Comparison of ENCODE assay signal across 8 cellular contexts in genomic region chr7:44921607-44922350, GRCh38. TPM values are rescaled to one million over a fixed set of nuclear protein-coding genes. Genes with fewer than 3 reads are reported as not detected.
DNase-seq lines count a peak whose midpoint lies in the region; ATAC-seq, FAIRE-seq and TF ChIP-seq lines count a peak whose summit lies in the region.

No MANE protein-coding gene starts in this region.

- peaks cover 5% of the 10 kb centered on the region for H3K27me3 Mint-ChIP-seq in activated CD4-positive, alpha-beta T cell treated with anti-CD3 and anti-CD28 coated beads, Interleukin-2, amount 10 ng/mL, durations not matched to agents 7 days and 5 days

- H2AFZ ChIP-seq in HepG2 (ENCODE audit: low read length): no peak overlapping the region

- TF ChIP-seq RAD21 in HepG2 (CRISPR knock-in tag; IDR thresholded peaks at IDR 0.05): peak; percentile 83

- no peak overlapping the region for H3K27ac ChIP-seq in 22Rv1
- H3K27ac ChIP-seq in HepG2 (ENCODE audit: extremely low read length, insufficient read depth, low read length): no peak overlapping the region

- H3K4me1 Mint-ChIP-seq in activated CD4-positive, alpha-beta T cell treated with anti-CD3 and anti-CD28 coated beads, Interleukin-2, amount 10 ng/mL, durations not matched to agents 7 days and 5 days: peaks cover 18% of the 10 kb centered on the region

- WGBS in HepG2 (ENCODE audit: low lambda C conversion rate): 52% methylated on average over 8 of the region's 14 CpGs

- intact Hi-C loops in HepG2 (cut with micrococcal nuclease; ENCODE audit: unreplicated experiment): loop anchor here (1.0 kb wide), 3 partner anchors 64 to 333 kb away; no protein-coding TSS in a partner anchor

- H3K4me3 ChIP-seq in choroid plexus epithelial cell (ENCODE audit: low read depth, low read length) (no peak overlapping the region), HepG2 (replicated peaks in 1 of 3; ENCODE audit: insufficient read depth in 1 of 3, low read depth in 2 of 3, low read length in 3 of 3) (no peak overlapping the region)

- no TSS peak for BruUV-seq in HepG2 (replicated peaks; lab: Mats Ljungman, UMichigan)

- POLR2A ChIA-PET in activated CD4-positive, alpha-beta T cell treated with anti-CD3 and anti-CD28 coated beads, Interleukin-2, amount 10 ng/mL, durations not matched to agents 7 days and 5 days (lab: Charles Lee): no interaction called here
- POLR2A ChIA-PET in HepG2 (lab: Yijun Ruan, JAX): interaction anchor here (1.0 kb wide), 1 partner anchor 340 kb away, joined by 4 read pairs; the partner anchor contains the start of gene TMED4

- TF ChIP-seq CTCF in 22Rv1 (IDR thresholded peaks at IDR 0.05) (peak; percentile 97), choroid plexus epithelial cell (conservative IDR thresholded peaks at IDR 0.05; ENCODE audit: low read depth, low read length) (peak; percentile 88), HepG2 (CRISPR knock-in tag; IDR thresholded peaks at IDR 0.05) (peak; percentile 91)

- no peaks in the 10 kb centered on the region for H4K20me1 ChIP-seq in HepG2 (ENCODE audit: insufficient read depth, low read length)

- no peaks in the 10 kb centered on the region for H3K9me3 Mint-ChIP-seq in activated CD4-positive, alpha-beta T cell treated with anti-CD3 and anti-CD28 coated beads, Interleukin-2, amount 10 ng/mL, durations not matched to agents 7 days and 5 days

- peak overlapping the region; percentile 26 for H3K27ac Mint-ChIP-seq in activated CD4-positive, alpha-beta T cell treated with anti-CD3 and anti-CD28 coated beads, Interleukin-2, amount 10 ng/mL, durations not matched to agents 7 days and 5 days

- H3K4me1 ChIP-seq in HepG2 (ENCODE audit: insufficient read depth, low read length): no peaks in the 10 kb centered on the region

- in situ Hi-C loops in HepG2 (cut with HindIII; ENCODE audit: extremely low pct_ligation_motif_present, low pct_unique_long_range_greater_than_20kb): no loop called here

- no peak for TF ChIP-seq POLR2A in HepG2 (IDR thresholded peaks at IDR 0.05; ENCODE audit: insufficient read depth in 1 of 2, low read depth in 2 of 2, low read length in 2 of 2)

- H3K36me3 Mint-ChIP-seq in activated CD4-positive, alpha-beta T cell treated with anti-CD3 and anti-CD28 coated beads, Interleukin-2, amount 10 ng/mL, durations not matched to agents 7 days and 5 days (ENCODE audit: low read depth): no peaks in the 10 kb centered on the region

- H3K27me3 ChIP-seq in HepG2 (ENCODE audit: control insufficient read depth in 1 of 2, insufficient read depth in 2 of 2, low read length in 2 of 2): peaks cover 0 to 3% of the 10 kb centered on the region in 2 experiments; a peak in 1 of 5 replicates

- H3K4me2 ChIP-seq in HepG2 (ENCODE audit: low read depth, low read length): peak overlapping the region; percentile 6; the same call in 1 of the 2 replicates

- H3K79me2 ChIP-seq in HepG2 (ENCODE audit: insufficient read depth, low read length): no peaks in the 10 kb centered on the region

- no peaks in the 10 kb centered on the region for H3K9me3 ChIP-seq in HepG2 (ENCODE audit: low read length)

- H3K4me3 Mint-ChIP-seq in activated CD4-positive, alpha-beta T cell treated with anti-CD3 and anti-CD28 coated beads, Interleukin-2, amount 10 ng/mL, durations not matched to agents 7 days and 5 days: no peak overlapping the region

- FAIRE-seq in GM18507 (lab: Jason Lieb, UNC): peak; percentile 79
- FAIRE-seq in HepG2 (lab: Jason Lieb, UNC): peak; percentile 81

- peak; percentile 61 for DNase-seq in GM18507 (ENCODE audit: extremely low spot score, insufficient read length, low read depth)
- peak; percentile 3 for DNase-seq in NCI-H524 treated with DMSO at 0.1 percent for 48 hours (lab: John Stamatoyannopoulos, UW)
- peak; percentile 96 for DNase-seq in activated CD4-positive, alpha-beta T cell treated with anti-CD3 and anti-CD28 coated beads, Interleukin-2, amount 10 ng/mL, durations not matched to agents 7 days and 5 days
- DNase-seq in choroid plexus epithelial cell (ENCODE audit: low read depth): peak; percentile 83
- peak; percentile 59 for DNase-seq in HepG2 (ENCODE audit: low spot score)
- peak; percentile 96 to 100 for DNase-seq in stimulated activated CD4-positive, alpha-beta T cell treated with anti-CD3 and anti-CD28 coated beads, Interleukin-4, amount 100 ng/mL, for 48 hours (ENCODE audit: low read depth in 2 of 2)

- no peak overlapping the region for H3K9ac ChIP-seq in HepG2 (ENCODE audit: insufficient read depth, low read depth, low read length)

- TF ChIP-seq EP300 in HepG2 (IDR thresholded peaks at IDR 0.05; ENCODE audit: low read depth in 2 of 2, low read length in 2 of 2): no peak
- TF ChIP-seq EP300 in HepG2 (CRISPR knock-in tag; IDR thresholded peaks at IDR 0.05; ENCODE audit: borderline replicate concordance): no peak

- H3K36me3 ChIP-seq in HepG2 (replicated peaks in 1 of 2; ENCODE audit: control insufficient read depth in 1 of 2, insufficient read depth in 2 of 2, low read length in 2 of 2): no peaks in the 10 kb centered on the region

- ATAC-seq in HG03196 (IDR thresholded peaks at IDR 0.05; ENCODE audit: unreplicated experiment) (peak; percentile 58), HepG2 (peak; percentile 99)

- CTCF ChIA-PET in activated CD4-positive, alpha-beta T cell treated with anti-CD3 and anti-CD28 coated beads, Interleukin-2, amount 10 ng/mL, durations not matched to agents 7 days and 5 days (lab: Charles Lee): interaction anchor here (0.5 to 1.6 kb wide), 8 partner anchors 13 to 233 kb away, joined by 3 to 4 read pairs (median 4); partner anchors contain the start of gene PURB
- CTCF ChIA-PET in HepG2 (lab: Yijun Ruan, JAX; ENCODE audit: low intra/inter-chr PET ratio, low total read pairs): interaction anchor here (1.1 to 1.8 kb wide), 4 partner anchors 64 to 333 kb away, joined by 3 to 13 read pairs (median 8); no protein-coding TSS in a partner anchor

TF ChIP-seq in HepG2, 621 proteins besides CTCF, POLR2A, EP300 and RAD21 (continues in another document):
- TF ChIP-seq FOSL2 (CRISPR knock-in tag; IDR thresholded peaks at IDR 0.05) (0 out of 2 replicates have a peak, but pooled peaks have one; percentile 16), ZFYVE20 (CRISPR knock-in tag; IDR thresholded peaks at IDR 0.05; ENCODE audit: borderline replicate concordance, low read depth) (no peak), STAG1 (CRISPR knock-in tag; IDR thresholded peaks at IDR 0.05) (peak; percentile 93), KDM2A (CRISPR knock-in tag; IDR thresholded peaks at IDR 0.05; ENCODE audit: borderline replicate concordance, low read depth) (peak; percentile 44; the same call in 1 of the 2 replicates)

RNA-seq across cellular contexts. Expression of gene PURB, which starts 36.4 kb away (rescaled TPM):
- total RNA-seq in activated CD4-positive, alpha-beta T cell treated with anti-CD3 and anti-CD28 coated beads, Interleukin-2, amount 10 ng/mL, durations not matched to agents 7 days and 5 days: 10 to 100 TPM; 22.9 to 24.1 TPM
- total RNA-seq in HepG2 (2016; rRNA removed; fragmentation: Illumina TruSeq; extraction: Trizol): 4.3 and 10.1 TPM in 2 replicates
- total RNA-seq in HepG2 (2016; cell fraction: cytosol; rRNA removed; fragmentation: Illumina TruSeq; extraction: Trizol; ENCODE audit: low read depth): 0.61 and 0.71 TPM in 2 replicates
- total RNA-seq in HepG2 (2016; cell fraction: insoluble cytoplasmic fraction; rRNA removed; fragmentation: Illumina TruSeq; extraction: Trizol): 4.3 and 10.1 TPM in 2 replicates
- total RNA-seq in HepG2 (2016; cell fraction: membrane; rRNA removed; fragmentation: Illumina TruSeq; extraction: Trizol): 4.2 and 4.9 TPM in 2 replicates
- 9.4 and 9.7 TPM in 2 replicates for total RNA-seq in HepG2 (2016; cell fraction: nucleus; rRNA removed; fragmentation: Illumina TruSeq; extraction: Trizol)
- polyA plus RNA-seq in HepG2 (2011; rRNA removed): 2.3 and 2.7 TPM in 2 replicates
- 1.0 and 1.7 TPM in 2 replicates for polyA plus RNA-seq in HepG2 (2011; cell fraction: cytosol; rRNA removed)
- 2.3 and 3.8 TPM in 2 replicates for polyA plus RNA-seq in HepG2 (2011; cell fraction: nucleus; rRNA removed)
- 6.1 and 7.3 TPM in 2 replicates for polyA plus RNA-seq in HepG2 (2012)
- polyA plus RNA-seq in HepG2 (2016; cell fraction: cytosol; fragmentation: Illumina TruSeq; extraction: Trizol; ENCODE audit: low read depth): 0.64 and 0.70 TPM in 2 replicates
- 9.2 and 9.5 TPM in 2 replicates for polyA plus RNA-seq in HepG2 (2016; cell fraction: insoluble cytoplasmic fraction; fragmentation: Illumina TruSeq; extraction: Trizol; ENCODE audit: low read depth)
- 2.2 and 2.3 TPM in 2 replicates for polyA plus RNA-seq in HepG2 (2016; cell fraction: membrane; fragmentation: Illumina TruSeq; extraction: Trizol; ENCODE audit: low read depth)
- 14.1 and 14.9 TPM in 2 replicates for polyA plus RNA-seq in HepG2 (2016; cell fraction: nucleus; fragmentation: Illumina TruSeq; extraction: Trizol; ENCODE audit: insufficient read depth, low read depth)
- 1.9 and 4.8 TPM in 2 replicates for polyA minus RNA-seq in HepG2 (2011; rRNA and poly(A)+ RNA removed; ENCODE audit: low replicate concordance)
- 4.7 and 5.6 TPM in 2 replicates for polyA minus RNA-seq in HepG2 (2011; cell fraction: cytosol; rRNA and poly(A)+ RNA removed)
- polyA minus RNA-seq in HepG2 (2011; cell fraction: nucleus; rRNA and poly(A)+ RNA removed): 9.7 and 10.8 TPM in 2 replicates

RNA-seq across cellular contexts. Expression of gene MYO1G, which starts 57.0 kb away (rescaled TPM):
- 100 to 1,000 TPM; 414 to 457 TPM for total RNA-seq in activated CD4-positive, alpha-beta T cell treated with anti-CD3 and anti-CD28 coated beads, Interleukin-2, amount 10 ng/mL, durations not matched to agents 7 days and 5 days
- 0.28 and 0.29 TPM in 2 replicates for total RNA-seq in HepG2 (2016; rRNA removed; fragmentation: Illumina TruSeq; extraction: Trizol)
- total RNA-seq in HepG2 (2016; cell fraction: cytosol; rRNA removed; fragmentation: Illumina TruSeq; extraction: Trizol; ENCODE audit: low read depth): 0.09 TPM in 1 of 2 replicates, not detected in the other
- total RNA-seq in HepG2 (2016; cell fraction: insoluble cytoplasmic fraction; rRNA removed; fragmentation: Illumina TruSeq; extraction: Trizol): 0.12 and 0.22 TPM in 2 replicates
- total RNA-seq in HepG2 (2016; cell fraction: membrane; rRNA removed; fragmentation: Illumina TruSeq; extraction: Trizol): not detected in 2 replicates
- total RNA-seq in HepG2 (2016; cell fraction: nucleus; rRNA removed; fragmentation: Illumina TruSeq; extraction: Trizol): 0.28 TPM in 1 of 2 replicates, not detected in the other
- polyA plus RNA-seq in HepG2 (2011; rRNA removed): 1.1 and 2.4 TPM in 2 replicates
- 0.71 and 1.2 TPM in 2 replicates for polyA plus RNA-seq in HepG2 (2011; cell fraction: cytosol; rRNA removed)
- 3.8 and 5.7 TPM in 2 replicates for polyA plus RNA-seq in HepG2 (2011; cell fraction: nucleus; rRNA removed)
- 0.44 and 1.2 TPM in 2 replicates for polyA plus RNA-seq in HepG2 (2012)
- not detected in 2 replicates for polyA plus RNA-seq in HepG2 (2016; cell fraction: cytosol; fragmentation: Illumina TruSeq; extraction: Trizol; ENCODE audit: low read depth)
- 0.15 and 0.21 TPM in 2 replicates for polyA plus RNA-seq in HepG2 (2016; cell fraction: insoluble cytoplasmic fraction; fragmentation: Illumina TruSeq; extraction: Trizol; ENCODE audit: low read depth)
- polyA plus RNA-seq in HepG2 (2016; cell fraction: membrane; fragmentation: Illumina TruSeq; extraction: Trizol; ENCODE audit: low read depth): 0.08 TPM in 1 of 2 replicates, not detected in the other
- polyA plus RNA-seq in HepG2 (2016; cell fraction: nucleus; fragmentation: Illumina TruSeq; extraction: Trizol; ENCODE audit: insufficient read depth, low read depth): 0.31 and 0.44 TPM in 2 replicates
- polyA minus RNA-seq in HepG2 (2011; rRNA and poly(A)+ RNA removed; ENCODE audit: low replicate concordance): 1.7 and 89.4 TPM in 2 replicates
- 0.70 and 1.2 TPM in 2 replicates for polyA minus RNA-seq in HepG2 (2011; cell fraction: cytosol; rRNA and poly(A)+ RNA removed)
- polyA minus RNA-seq in HepG2 (2011; cell fraction: nucleus; rRNA and poly(A)+ RNA removed): 1.4 and 2.6 TPM in 2 replicates

Comparison
In these comparisons a context has a peak if more than half of its experiments do, and no peak if none do; other contexts are left out.
1. DNase-seq: peak in every context shown above with its lines; median percentile 98 in stimulated activated CD4-positive, alpha-beta T cell treated with anti-CD3 and anti-CD28 coated beads, Interleukin-4, amount 100 ng/mL, for 48 hours; 96 in activated CD4-positive, alpha-beta T cell treated with anti-CD3 and anti-CD28 coated beads, Interleukin-2, amount 10 ng/mL, durations not matched to agents 7 days and 5 days; 83 in choroid plexus epithelial cell; 61 in GM18507; 59 in HepG2; 3 in NCI-H524 treated with DMSO at 0.1 percent for 48 hours.
2. RNA of gene MYO1G, which starts 57.0 kb away (total RNA-seq): 414 to 457 TPM in activated CD4-positive, alpha-beta T cell treated with anti-CD3 and anti-CD28 coated beads, Interleukin-2, amount 10 ng/mL, durations not matched to agents 7 days and 5 days; 0.09 to 0.29 TPM in HepG2; every median in the first group is over 100 times any median in the second.
3. Peak in every context shown above with its lines, with median percentiles within 50 percentile points of each other: CTCF ChIP-seq.